Comparison of ENCODE assay signal across 8 cellular contexts in genomic region chr1:224433041-224433670, GRCh38. TPM values are rescaled to one million over a fixed set of nuclear protein-coding genes. Genes with fewer than 3 reads are reported as not detected.
DNase-seq lines count a peak whose midpoint lies in the region; ATAC-seq and TF ChIP-seq lines count a peak whose summit lies in the region.

No MANE protein-coding gene starts in this region.

- peak; percentile 22 for DNase-seq in BE2C
- DNase-seq in HT-29 (ENCODE audit: low spot score) = peak; percentile 30
- DNase-seq in WTC11 (ENCODE audit: low spot score) = no peak
- DNase-seq in endothelial cell (ENCODE audit: low spot score) = peak; percentile 18
- no peak for DNase-seq in NK-92 (lab: John Stamatoyannopoulos, UW; ENCODE audit: unreplicated experiment)

- no peak for TF ChIP-seq CTCF in BE2C (IDR thresholded peaks at IDR 0.05; ENCODE audit: low read depth, low read length)
- TF ChIP-seq CTCF in WTC11 (IDR thresholded peaks at IDR 0.05) = no peak
- no peak for TF ChIP-seq CTCF in endothelial cell (IDR thresholded peaks at IDR 0.05; ENCODE audit: unreplicated experiment)

- H3K27ac ChIP-seq in mucosa of rectum (ENCODE audit: low read depth in 2 of 2, low read length in 2 of 2) (peak overlapping the region; percentile 86 to 94), urinary bladder (ENCODE audit: low read depth) (peak overlapping the region; percentile 97)

- H3K27me3 Mint-ChIP-seq in WTC11 (ENCODE audit: low read depth) (no peaks in the 10 kb centered on the region; the same call in 1 of the 2 replicates), endothelial cell (ENCODE audit: unreplicated experiment) (peaks cover 19% of the 10 kb centered on the region)

- H3K27ac Mint-ChIP-seq in WTC11 (peak overlapping the region; percentile 78), endothelial cell (ENCODE audit: unreplicated experiment) (peak overlapping the region; percentile 96)

- 1% methylated on average over 19 of the region's 19 CpGs for WGBS in urinary bladder

- H3K4me1 Mint-ChIP-seq in WTC11 (peaks cover 42% of the 10 kb centered on the region), endothelial cell (ENCODE audit: unreplicated experiment) (peaks cover 36% of the 10 kb centered on the region)

- CTCF ChIA-PET in WTC11 (lab: Charles Lee) = interaction anchor here (1.2 to 1.9 kb wide), 3 partner anchors 24 to 490 kb away, joined by 4 to 11 read pairs (median 5); no protein-coding TSS in a partner anchor

- H3K27me3 ChIP-seq in BE2C (no peaks in the 10 kb centered on the region), mucosa of rectum (ENCODE audit: control insufficient read depth in 2 of 2, insufficient read depth in 2 of 2, low read length in 2 of 2) (no peaks in the 10 kb centered on the region)

- H3K4me1 ChIP-seq in BE2C (no peaks in the 10 kb centered on the region; the same call in 1 of the 2 replicates), mucosa of rectum (ENCODE audit: control insufficient read depth in 2 of 2, insufficient read depth in 2 of 2, low read length in 2 of 2) (peaks cover 17 to 41% of the 10 kb centered on the region in 2 donors), urinary bladder (ENCODE audit: insufficient read depth) (no peaks in the 10 kb centered on the region)

- H3K9ac ChIP-seq in mucosa of rectum (ENCODE audit: low read depth in 1 of 2, low read length in 2 of 2) = peak overlapping the region; percentile 70 to 86

- POLR2A ChIA-PET in WTC11 (lab: Charles Lee) = interaction anchor here (1.0 kb wide), 1 partner anchor 70 kb away, joined by 3 read pairs; no protein-coding TSS in a partner anchor

- no peaks in the 10 kb centered on the region for H3K9me3 ChIP-seq in BE2C
- no peaks in the 10 kb centered on the region for H3K9me3 ChIP-seq in mucosa of rectum (ENCODE audit: control insufficient read depth in 2 of 2, low read length in 2 of 2)

- ATAC-seq in WTC11 (peak; percentile 3; the same call in 1 of the 2 replicates), HG02885 (IDR thresholded peaks at IDR 0.05; ENCODE audit: poor library complexity, unreplicated experiment) (no peak)

- H3K36me3 ChIP-seq in BE2C = peaks cover 6% of the 10 kb centered on the region; the same call in 1 of the 2 replicates
- H3K36me3 ChIP-seq in mucosa of rectum (ENCODE audit: control insufficient read depth in 2 of 2, insufficient read depth in 2 of 2, low read length in 2 of 2) = peaks cover 0 to 4% of the 10 kb centered on the region in 2 donors
- H3K36me3 ChIP-seq in urinary bladder (ENCODE audit: insufficient read depth) = peaks cover 2% of the 10 kb centered on the region

- H3K9me3 Mint-ChIP-seq in WTC11 = no peaks in the 10 kb centered on the region
- H3K9me3 Mint-ChIP-seq in endothelial cell (ENCODE audit: unreplicated experiment) = no peaks in the 10 kb centered on the region

- H3K4me3 Mint-ChIP-seq in WTC11 (peak overlapping the region; percentile 90), endothelial cell (ENCODE audit: unreplicated experiment) (peak overlapping the region; percentile 100)

- H3K4me3 ChIP-seq in BE2C (ENCODE audit: low read depth, low read length) (peak overlapping the region; percentile 90), mucosa of rectum (ENCODE audit: low read length in 2 of 2) (peak overlapping the region; percentile 84 to 85), urinary bladder (ENCODE audit: low read depth, low read length) (peak overlapping the region; percentile 97)

- H3K36me3 Mint-ChIP-seq in WTC11 (peaks cover 29% of the 10 kb centered on the region), endothelial cell (ENCODE audit: low read depth, unreplicated experiment) (peaks cover 19% of the 10 kb centered on the region)

TF ChIP-seq in WTC11, 78 proteins besides CTCF, POLR2A, EP300 and RAD21:
- no peak for TF ChIP-seq ZNF281 (CRISPR knock-in tag; IDR thresholded peaks at IDR 0.05)
- no peak for TF ChIP-seq ZNF263 (CRISPR knock-in tag; IDR thresholded peaks at IDR 0.05; ENCODE audit: low read depth)
- TF ChIP-seq USF1 (CRISPR knock-in tag; IDR thresholded peaks at IDR 0.05) = no peak
- TF ChIP-seq HMGXB4 (CRISPR knock-in tag; IDR thresholded peaks at IDR 0.05) = no peak
- TF ChIP-seq GTF2I (CRISPR knock-in tag; conservative IDR thresholded peaks at IDR 0.05) = no peak
- no peak for TF ChIP-seq ZNF317 (CRISPR knock-in tag; IDR thresholded peaks at IDR 0.05; ENCODE audit: borderline replicate concordance, low read depth)
- no peak for TF ChIP-seq NR2C2 (CRISPR knock-in tag; IDR thresholded peaks at IDR 0.05)
- no peak for TF ChIP-seq FOXJ3 (CRISPR knock-in tag; IDR thresholded peaks at IDR 0.05; ENCODE audit: borderline replicate concordance)
TF ChIP-seq in WTC11: peak in this region for 0.

RNA-seq across cellular contexts. Expression of gene WDR26, which starts 1.4 kb away (rescaled TPM):
- 56.3 TPM for polyA plus RNA-seq in BE2C (2012; ENCODE audit: insufficient read depth, insufficient read length, low read depth)
- 15.7 and 17.9 TPM in 2 replicates for total RNA-seq in HT-29 (2014; rRNA removed; shearing (Covaris generic))
- 64.9 to 66.1 TPM (median 65.3 TPM) in 3 replicates for total RNA-seq in WTC11 (2021)
- 126 TPM for total RNA-seq in endothelial cell (ENCODE audit: unreplicated experiment)
- 121 TPM for total RNA-seq in urinary bladder
- polyA plus RNA-seq in urinary bladder = 35.5 TPM

Comparison
In these comparisons a context has a peak if more than half of its experiments do, and no peak if none do; other contexts are left out.
1. DNase-seq: peak in BE2C (single experiment), HT-29 (single experiment) and endothelial cell (single experiment); none in WTC11 (single experiment) and NK-92 (single experiment).
2. Peak in every context shown above with its lines, with median percentiles within 50 percentile points of each other: H3K4me3 ChIP-seq.